23 cellular contexts compared by ENCODE assay signal in the genomic region with DNA sequence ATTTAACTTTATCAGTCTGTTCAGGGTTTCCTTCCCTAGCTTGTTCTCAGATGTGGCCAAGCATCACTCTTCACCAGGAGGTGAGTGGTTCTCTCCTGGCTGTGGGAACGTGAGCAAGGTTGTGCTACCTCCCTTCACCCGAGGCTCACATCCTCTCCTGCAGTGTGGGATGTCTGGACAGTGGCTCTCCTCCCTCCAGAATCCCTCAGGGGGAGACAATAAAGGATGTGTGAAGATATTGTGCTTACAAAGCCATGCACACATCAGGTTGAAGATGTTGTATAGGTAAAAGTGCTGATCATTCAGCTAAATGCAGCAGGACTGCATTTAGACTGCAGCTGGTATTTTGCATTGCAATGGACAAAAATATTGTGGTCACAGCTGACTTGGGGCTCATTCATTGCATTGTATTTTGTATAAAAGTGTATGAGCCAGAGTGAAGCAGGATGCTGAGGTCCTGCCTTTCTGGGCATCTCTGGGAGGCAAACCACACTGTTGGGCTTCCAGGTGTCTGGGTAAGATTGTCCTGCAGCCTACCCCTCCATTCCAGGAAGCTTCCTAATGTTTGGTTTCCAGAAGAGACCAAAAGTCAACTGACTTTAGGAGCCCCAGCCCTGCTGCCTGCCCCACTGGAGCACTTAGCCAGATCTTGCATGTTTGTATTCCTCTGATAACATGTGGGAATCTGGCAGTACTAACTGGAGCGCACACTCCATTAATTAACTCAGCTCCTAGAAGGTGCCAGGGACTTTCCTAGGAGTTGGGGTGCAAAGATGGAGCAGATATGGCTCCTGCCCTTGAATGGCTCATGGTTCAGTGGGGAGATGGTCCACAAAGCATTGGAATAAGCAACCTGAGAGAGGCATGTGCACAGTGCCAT.
DNase-seq lines count a peak whose midpoint lies in the region; ATAC-seq and TF ChIP-seq lines count a peak whose summit lies in the region.
"Had no signal": no experiment of that assay in that cellular context is flagged by ENCODE, and none has a peak within 500 bp of the region (broad histone marks: within the 10 kb centered on the region; RNA-seq: fewer than 3 reads in every experiment).

No MANE protein-coding gene starts in this region.

- intact Hi-C loops in left ventricle myocardium superior (cut with micrococcal nuclease) (no loop called here), heart right ventricle (cut with DNase I) (no loop called here), A673 (cut with micrococcal nuclease; ENCODE audit: unreplicated experiment) (no loop called here)
- intact Hi-C loops in CD4-positive, alpha-beta memory T cell (cut with micrococcal nuclease), result no loop called here

- no peaks in the 10 kb centered on the region for H3K36me3 Mint-ChIP-seq in neural crest cell (ENCODE audit: low read depth)
- H3K36me3 Mint-ChIP-seq in CD4-positive, alpha-beta memory T cell, result no peaks in the 10 kb centered on the region
- H3K36me3 Mint-ChIP-seq: activated naive CD8-positive, alpha-beta T cell treated with anti-CD3 and anti-CD28 coated beads, Interleukin-2, amount 10 ng/mL, durations not matched to agents 7 days and 5 days; CD4-positive, CD25-positive, alpha-beta regulatory T cell; memory B cell had no signal

- H3K9me3 Mint-ChIP-seq in neural crest cell, result no peaks in the 10 kb centered on the region
- peaks cover 0 to 4% (median 0%) of the 10 kb centered on the region in 8 donors for H3K9me3 Mint-ChIP-seq in CD4-positive, alpha-beta memory T cell
- H3K9me3 Mint-ChIP-seq: activated naive CD8-positive, alpha-beta T cell treated with anti-CD3 and anti-CD28 coated beads, Interleukin-2, amount 10 ng/mL, durations not matched to agents 7 days and 5 days; CD4-positive, CD25-positive, alpha-beta regulatory T cell had no signal

- POLR2A ChIA-PET in A673 (lab: Charles Lee; ENCODE audit: low non-redundant PET), result no interaction called here
- POLR2A ChIA-PET in CD4-positive, alpha-beta memory T cell (lab: Charles Lee; ENCODE audit: partially characterized antibody), result no interaction called here

- H3K27ac ChIP-seq in heart right ventricle (peak overlapping the region in 2 of 10 donors; percentile 25 to 30), A673 (ENCODE audit: low read depth, low read length, poor library complexity, severe bottlenecking) (no peak overlapping the region)
- H3K27ac ChIP-seq in CD4-positive, alpha-beta memory T cell (ENCODE audit: low read depth, low read length), result no peak overlapping the region
- H3K27ac ChIP-seq: esophagus squamous epithelium, KMS-11, right lobe of liver, upper lobe of left lung had no signal

- H3K27me3 Mint-ChIP-seq in neural crest cell (ENCODE audit: low read depth), result no peaks in the 10 kb centered on the region
- peaks cover 3 to 8% of the 10 kb centered on the region in 2 donors for H3K27me3 Mint-ChIP-seq in CD4-positive, alpha-beta memory T cell

- H3K4me1 Mint-ChIP-seq in neural crest cell, result peaks cover 22% of the 10 kb centered on the region
- H3K4me1 Mint-ChIP-seq in CD4-positive, alpha-beta memory T cell, result peaks cover 12 to 19% (median 17%) of the 10 kb centered on the region in 4 donors

- DNase-seq in left ventricle myocardium superior (no peak), heart right ventricle (no peak), cerebellar cortex (ENCODE audit: low spot score) (peak; percentile 3), neural crest cell (ENCODE audit: low read depth, low spot score) (no peak), A673 (ENCODE audit: low spot score) (no peak), NCI-H1105 treated with DMSO at 0.1 percent for 48 hours (lab: John Stamatoyannopoulos, UW) (no peak)
- no peak for DNase-seq in CD4-positive, alpha-beta memory T cell
- DNase-seq: activated CD4-positive, alpha-beta T cell treated with anti-CD3 and anti-CD28 coated beads for 1 hour; activated naive CD8-positive, alpha-beta T cell treated with anti-CD3 and anti-CD28 coated beads, Interleukin-2, amount 10 ng/mL, durations not matched to agents 7 days and 5 days; CD4-positive, CD25-positive, alpha-beta regulatory T cell; DMS153; effector memory CD4-positive, alpha-beta T cell; esophagus squamous epithelium; GDM1; MV-4-11; NCI-H187 treated with DMSO at 0.1 percent for 48 hours; NCI-H69; SIG-M5; T-helper 1 cell; upper lobe of left lung had no signal

- H3K27me3 ChIP-seq in heart right ventricle, result no peaks in the 10 kb centered on the region
- no peaks in the 10 kb centered on the region for H3K27me3 ChIP-seq in A673 (replicated peaks; ENCODE audit: insufficient read depth, low read depth, low read length, poor library complexity)
- no peaks in the 10 kb centered on the region for H3K27me3 ChIP-seq in CD4-positive, alpha-beta memory T cell (ENCODE audit: insufficient read depth, low read length)
- H3K27me3 ChIP-seq: esophagus squamous epithelium, right lobe of liver, upper lobe of left lung had no signal

- no peak for TF ChIP-seq CTCF in heart right ventricle (IDR thresholded peaks at IDR 0.05)
- TF ChIP-seq CTCF in neural crest cell (conservative IDR thresholded peaks at IDR 0.05), result no peak
- TF ChIP-seq CTCF in A673 (conservative IDR thresholded peaks at IDR 0.05; ENCODE audit: low read depth, low read length), result no peak

- H3K4me3 Mint-ChIP-seq in neural crest cell, result no peak overlapping the region
- H3K4me3 Mint-ChIP-seq in CD4-positive, alpha-beta memory T cell, result no peak overlapping the region
- H3K4me3 Mint-ChIP-seq: activated naive CD8-positive, alpha-beta T cell treated with anti-CD3 and anti-CD28 coated beads, Interleukin-2, amount 10 ng/mL, durations not matched to agents 7 days and 5 days; CD4-positive, CD25-positive, alpha-beta regulatory T cell; memory B cell had no signal

- H3K9me3 ChIP-seq in heart right ventricle (no peaks in the 10 kb centered on the region), A673 (ENCODE audit: low read depth, low read length, poor library complexity, severe bottlenecking) (no peaks in the 10 kb centered on the region)
- no peaks in the 10 kb centered on the region for H3K9me3 ChIP-seq in CD4-positive, alpha-beta memory T cell (ENCODE audit: control insufficient read depth in 1 of 2, low read length in 2 of 2)
- H3K9me3 ChIP-seq: esophagus squamous epithelium, right lobe of liver, upper lobe of left lung had no signal

- CTCF ChIA-PET in A673 (lab: Charles Lee), result no interaction called here
- CTCF ChIA-PET in CD4-positive, alpha-beta memory T cell (lab: Charles Lee; ENCODE audit: partially characterized antibody), result no interaction called here

- 46 to 49% methylated on average over 3 of the region's 3 CpGs for WGBS in heart right ventricle, 2 donors

- peaks cover 13 to 40% (median 32%) of the 10 kb centered on the region in 9 donors for H3K4me1 ChIP-seq in heart right ventricle
- peaks cover 11% of the 10 kb centered on the region for H3K4me1 ChIP-seq in A673 (ENCODE audit: insufficient read depth, low read length, poor library complexity, severe bottlenecking)
- no peaks in the 10 kb centered on the region for H3K4me1 ChIP-seq in CD4-positive, alpha-beta memory T cell (ENCODE audit: insufficient read depth, low read length)
- H3K4me1 ChIP-seq: right lobe of liver had no signal

- H3K36me3 ChIP-seq in heart right ventricle, result no peaks in the 10 kb centered on the region
- H3K36me3 ChIP-seq in A673 (ENCODE audit: insufficient read depth, low read length, poor library complexity, severe bottlenecking), result no peaks in the 10 kb centered on the region
- H3K36me3 ChIP-seq in CD4-positive, alpha-beta memory T cell (ENCODE audit: insufficient read depth, low read length), result no peaks in the 10 kb centered on the region
- H3K36me3 ChIP-seq: esophagus squamous epithelium, right lobe of liver, upper lobe of left lung had no signal

- no peak overlapping the region for H3K4me3 ChIP-seq in heart right ventricle
- H3K4me3 ChIP-seq in A673 (ENCODE audit: low read depth, low read length, poor library complexity, severe bottlenecking), result no peak overlapping the region
- no peak overlapping the region for H3K4me3 ChIP-seq in CD4-positive, alpha-beta memory T cell (ENCODE audit: low read length in 2 of 2)
- H3K4me3 ChIP-seq: esophagus squamous epithelium, right lobe of liver, upper lobe of left lung had no signal

- ATAC-seq in left ventricle myocardium superior (peak; percentile 19), heart right ventricle (no peak)
- ATAC-seq: right lobe of liver had no signal

- peak overlapping the region; percentile 40 for H3K27ac Mint-ChIP-seq in neural crest cell (ENCODE audit: unreplicated experiment)
- H3K27ac Mint-ChIP-seq in CD4-positive, alpha-beta memory T cell, result peak overlapping the region in 1 of 7 donors; percentile 43
- H3K27ac Mint-ChIP-seq: activated naive CD8-positive, alpha-beta T cell treated with anti-CD3 and anti-CD28 coated beads, Interleukin-2, amount 10 ng/mL, durations not matched to agents 7 days and 5 days; memory B cell had no signal

- BruUV-seq in A673 (replicated peaks; lab: Mats Ljungman, UMichigan), result no TSS peak
